Comparison of ENCODE assay signal across 13 cellular contexts in the genomic region with DNA sequence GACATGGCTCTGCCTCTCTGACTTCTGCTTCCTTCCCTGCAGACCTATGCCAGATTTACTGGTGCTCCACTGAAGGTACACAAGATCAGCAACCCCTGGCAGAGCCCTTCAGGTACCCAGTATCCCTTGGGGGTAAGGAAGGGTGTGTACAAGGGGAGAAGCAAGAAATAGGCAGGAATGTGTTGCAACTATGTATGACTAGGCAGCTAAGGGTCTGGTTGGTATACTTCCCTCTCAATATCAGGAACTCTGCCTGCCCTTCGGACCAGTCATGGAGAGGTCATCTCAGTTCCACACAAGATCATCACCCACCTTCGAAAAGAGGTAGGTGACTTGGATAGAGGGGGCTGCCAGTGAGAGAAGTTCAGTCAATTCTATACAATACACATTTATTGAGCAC. TPM values are rescaled to one million over a fixed set of nuclear protein-coding genes. Genes with fewer than 3 reads are reported as not detected.
DNase-seq lines count a peak whose midpoint lies in the region; ATAC-seq and TF ChIP-seq lines count a peak whose summit lies in the region.
"Had no signal": no experiment of that assay in that cellular context is flagged by ENCODE, and none has a peak within 500 bp of the region (broad histone marks: within the 10 kb centered on the region; RNA-seq: fewer than 3 reads in every experiment).

No MANE protein-coding gene starts in this region.

- peak overlapping the region; percentile 89 for H3K4me3 Mint-ChIP-seq in stimulated activated naive CD8-positive, alpha-beta T cell treated with anti-CD3 and anti-CD28 coated beads, Interleukin-15, Interleukin-2, amounts not matched to agents 100 ng/mL and 50 ng/mL, for 24 hours

- CTCF ChIA-PET in Panc1 (lab: Charles Lee) = no interaction called here

- H3K9me3 Mint-ChIP-seq in stimulated activated naive CD8-positive, alpha-beta T cell treated with anti-CD3 and anti-CD28 coated beads, Interleukin-15, Interleukin-2, amounts not matched to agents 100 ng/mL and 50 ng/mL, for 24 hours = no peaks in the 10 kb centered on the region

- H3K4me1 Mint-ChIP-seq in stimulated activated naive CD8-positive, alpha-beta T cell treated with anti-CD3 and anti-CD28 coated beads, Interleukin-15, Interleukin-2, amounts not matched to agents 100 ng/mL and 50 ng/mL, for 24 hours (ENCODE audit: low read depth) = peaks cover 30% of the 10 kb centered on the region

- H3K27me3 Mint-ChIP-seq in stimulated activated naive CD8-positive, alpha-beta T cell treated with anti-CD3 and anti-CD28 coated beads, Interleukin-15, Interleukin-2, amounts not matched to agents 100 ng/mL and 50 ng/mL, for 24 hours = no peaks in the 10 kb centered on the region

- no TSS peak for BruUV-seq in Panc1 (replicated peaks; lab: Mats Ljungman, UMichigan)

- in situ Hi-C loops in Panc1 (cut with HindIII; ENCODE audit: low pct_unique_long_range_greater_than_20kb, low sequenced_read_pairs) = no loop called here

- no peaks in the 10 kb centered on the region for H3K27me3 ChIP-seq in Panc1 (ENCODE audit: control insufficient read depth, insufficient read depth, low read length)
- H3K27me3 ChIP-seq in upper lobe of right lung = no peaks in the 10 kb centered on the region
- H3K27me3 ChIP-seq: Peyer's patch had no signal

- peak overlapping the region; percentile 93 for H3K27ac Mint-ChIP-seq in stimulated activated naive CD8-positive, alpha-beta T cell treated with anti-CD3 and anti-CD28 coated beads, Interleukin-15, Interleukin-2, amounts not matched to agents 100 ng/mL and 50 ng/mL, for 24 hours

- TF ChIP-seq CTCF in Panc1 (IDR thresholded peaks at IDR 0.05) (no peak), upper lobe of right lung (IDR thresholded peaks at IDR 0.05) (no peak), GM10266 (IDR thresholded peaks at IDR 0.05; ENCODE audit: control insufficient read depth, insufficient read depth, low read depth, missing control alignments) (no peak)

- intact Hi-C loops in Panc1 (cut with micrococcal nuclease; ENCODE audit: unreplicated experiment) (no loop called here), upper lobe of right lung (cut with DNase I) (no loop called here)

- no peak for DNase-seq in stimulated activated naive CD8-positive, alpha-beta T cell treated with anti-CD3 and anti-CD28 coated beads, Interleukin-15, Interleukin-2, amounts not matched to agents 100 U/mL and 50 U/mL, for 24 hours
- no peak for DNase-seq in Panc1 (ENCODE audit: low read depth, low spot score)
- DNase-seq in epithelial cell of prostate (ENCODE audit: low read depth, low spot score) = no peak
- no peak for DNase-seq in upper lobe of right lung
- DNase-seq in GM10266 (ENCODE audit: extremely low spot score) = no peak
- DNase-seq in pons (ENCODE audit: low spot score) = no peak
- DNase-seq in glomerular visceral epithelial cell (ENCODE audit: extremely low spot score) = no peak
- DNase-seq: DMS53, left ventricle myocardium inferior, NCI-H1092 treated with DMSO at 0.1 percent for 48 hours, Peyer's patch had no signal

- H3K9me3 ChIP-seq in Panc1 (ENCODE audit: control insufficient read depth, insufficient read depth, low read depth, low read length) = no peaks in the 10 kb centered on the region
- H3K9me3 ChIP-seq in upper lobe of right lung = no peaks in the 10 kb centered on the region
- H3K9me3 ChIP-seq: left ventricle myocardium inferior, Peyer's patch had no signal

- peaks cover 4% of the 10 kb centered on the region for H3K36me3 Mint-ChIP-seq in stimulated activated naive CD8-positive, alpha-beta T cell treated with anti-CD3 and anti-CD28 coated beads, Interleukin-15, Interleukin-2, amounts not matched to agents 100 ng/mL and 50 ng/mL, for 24 hours (ENCODE audit: low read depth)

- peaks cover 6% of the 10 kb centered on the region; the same call in 1 of the 2 replicates for H3K36me3 ChIP-seq in Panc1 (ENCODE audit: control insufficient read depth, insufficient read depth, low read length)
- no peaks in the 10 kb centered on the region for H3K36me3 ChIP-seq in upper lobe of right lung

- no peak for ATAC-seq in stimulated activated naive CD8-positive, alpha-beta T cell treated with anti-CD3 and anti-CD28 coated beads, Interleukin-15, Interleukin-2, amounts not matched to agents 100 U/mL and 50 U/mL, for 24 hours
- ATAC-seq in Panc1 (no peak), upper lobe of right lung (peak; percentile 4)
- ATAC-seq: sciatic nerve had no signal

- peak overlapping the region; percentile 90; the same call in 1 of the 2 replicates for H3K27ac ChIP-seq in Panc1 (ENCODE audit: low read length)
- H3K27ac ChIP-seq in epithelial cell of prostate = peak overlapping the region; percentile 76
- peak overlapping the region; percentile 100 for H3K27ac ChIP-seq in upper lobe of right lung

- POLR2A ChIA-PET in Panc1 (lab: Charles Lee) = no interaction called here

- H3K4me3 ChIP-seq in Panc1 (ENCODE audit: low read depth in 2 of 2, low read length in 2 of 2) = no peak overlapping the region
- no peak overlapping the region for H3K4me3 ChIP-seq in upper lobe of right lung

- H3K4me1 ChIP-seq in Panc1 (ENCODE audit: control insufficient read depth, insufficient read depth, low read length) (peaks cover 19% of the 10 kb centered on the region), upper lobe of right lung (peaks cover 28% of the 10 kb centered on the region)

RNA-seq across cellular contexts. Expression of a gene that starts 1.8 kb away (rescaled TPM):
- total RNA-seq in Panc1 (2021; ENCODE audit: unreplicated experiment) = 53.6 TPM
- 87.4 TPM for polyA plus RNA-seq in Panc1 (2012; ENCODE audit: insufficient read length)
- total RNA-seq in upper lobe of right lung = 28.4 TPM

RNA-seq across cellular contexts. Expression of a gene that starts 2.6 kb away (rescaled TPM):
- 35.9 TPM for total RNA-seq in Panc1 (2021; ENCODE audit: unreplicated experiment)
- 40.8 TPM for polyA plus RNA-seq in Panc1 (2012; ENCODE audit: insufficient read length)
- total RNA-seq in upper lobe of right lung = 24.9 TPM

RNA-seq across cellular contexts. Expression of a gene that starts 36.7 kb away (rescaled TPM):
- total RNA-seq in Panc1 (2021; ENCODE audit: unreplicated experiment) (3.8 TPM), upper lobe of right lung (0.43 TPM)
- 8.0 TPM for polyA plus RNA-seq in Panc1 (2012; ENCODE audit: insufficient read length)
- total RNA-seq: Peyer's patch had no signal

RNA-seq across cellular contexts. Expression of a gene that starts 37.2 kb away (rescaled TPM):
- total RNA-seq in Panc1 (2021; ENCODE audit: unreplicated experiment) (155 TPM), upper lobe of right lung (130 TPM)
- polyA plus RNA-seq in Panc1 (2012; ENCODE audit: insufficient read length) = 207 TPM

RNA-seq across cellular contexts. Expression of a gene that starts 45.0 kb away (rescaled TPM):
- total RNA-seq in Panc1 (2021; ENCODE audit: unreplicated experiment) (94.7 TPM), upper lobe of right lung (27.8 TPM)
- polyA plus RNA-seq in Panc1 (2012; ENCODE audit: insufficient read length) = 122 TPM
